8 cellular contexts compared by ENCODE assay signal in genomic region chr18:9474983-9475642, GRCh38. TPM values are rescaled to one million over a fixed set of nuclear protein-coding genes. Genes with fewer than 3 reads are reported as not detected.
DNase-seq lines count a peak whose midpoint lies in the region; ATAC-seq and TF ChIP-seq lines count a peak whose summit lies in the region.

Gene RALBP1 (plus strand): TSS chr18:9475513. CDS start chr18:9513046, 37,533 bp downstream.

- peak within 1 kb of the TSS; percentile 88 for H2AFZ ChIP-seq in smooth muscle cell (ENCODE audit: low read depth)

- ATAC-seq in GM18909 (IDR thresholded peaks at IDR 0.05; ENCODE audit: poor library complexity, unreplicated experiment) (peak; percentile 90), HG03175 (IDR thresholded peaks at IDR 0.05; ENCODE audit: unreplicated experiment) (peak; percentile 92), activated B cell treated with CpG ODN at 0.5 μM for 24 hours (ENCODE audit: low read depth) (peak; percentile 98)

- H3K79me2 ChIP-seq in smooth muscle cell (ENCODE audit: low read depth): peaks cover 46% of the 10 kb centered on the region

- peaks cover 25% of the 10 kb centered on the region for H3K4me1 Mint-ChIP-seq in activated B cell treated with CpG ODN at 0.5 μM for 24 hours

- H3K27ac ChIP-seq in caudate nucleus (ENCODE audit: low read depth, low read length): peak within 1 kb of the TSS; percentile 97
- peak within 1 kb of the TSS; percentile 82 for H3K27ac ChIP-seq in smooth muscle cell (ENCODE audit: low read depth)

- H3K4me3 Mint-ChIP-seq in activated B cell treated with CpG ODN at 0.5 μM for 24 hours: peak within 1 kb of the TSS; percentile 97

- 1% methylated on average over 50 of the region's 69 CpGs for WGBS in smooth muscle cell (ENCODE audit: low lambda C conversion rate)

- POLR2A ChIA-PET in activated B cell treated with CpG ODN at 0.5 μM for 24 hours (lab: Charles Lee): interaction anchor here (1.4 kb wide), 1 partner anchor 141 kb away, joined by 6 read pairs; the partner anchor contains the start of gene TWSG1

- CTCF ChIA-PET in activated B cell treated with CpG ODN at 0.5 μM for 24 hours (lab: Charles Lee): no interaction called here

- DNase-seq in AG08395 (ENCODE audit: low spot score): peak; percentile 99
- DNase-seq in NCI-H2227 treated with DMSO at 0.1 percent for 48 hours (lab: John Stamatoyannopoulos, UW): peak; percentile 99
- peak; percentile 94 for DNase-seq in activated B cell treated with CpG ODN at 0.5 μM for 24 hours
- DNase-seq in caudate nucleus (lab: John Stamatoyannopoulos, UW): peak; percentile 86 to 100 (median 99)
- peak; percentile 98 for DNase-seq in iPS-NIHi7 (ENCODE audit: extremely low spot score)
- DNase-seq in smooth muscle cell (lab: John Stamatoyannopoulos, UW; ENCODE audit: unreplicated experiment): peak; percentile 97

- H3K27me3 ChIP-seq in smooth muscle cell (ENCODE audit: low read depth): no peaks in the 10 kb centered on the region

- H3K4me3 ChIP-seq in smooth muscle cell: peak within 1 kb of the TSS; percentile 72

- H3K4me1 ChIP-seq in smooth muscle cell (ENCODE audit: low read depth): peaks cover 9% of the 10 kb centered on the region

- H3K36me3 ChIP-seq in smooth muscle cell (ENCODE audit: low read depth): no peaks in the 10 kb centered on the region

- H3K36me3 Mint-ChIP-seq in activated B cell treated with CpG ODN at 0.5 μM for 24 hours (ENCODE audit: low read depth): peaks cover 20% of the 10 kb centered on the region

- H3K4me2 ChIP-seq in smooth muscle cell: peak within 1 kb of the TSS; percentile 98

- H4K20me1 ChIP-seq in smooth muscle cell (ENCODE audit: low read depth): peaks cover 18% of the 10 kb centered on the region

- H3K9me3 Mint-ChIP-seq in activated B cell treated with CpG ODN at 0.5 μM for 24 hours: peaks cover under 1% of the 10 kb centered on the region

- H3K27ac Mint-ChIP-seq in activated B cell treated with CpG ODN at 0.5 μM for 24 hours: peak within 1 kb of the TSS; percentile 91

- H3K9me3 ChIP-seq in smooth muscle cell (replicated peaks; ENCODE audit: low read depth): no peaks in the 10 kb centered on the region

- intact Hi-C loops in activated B cell treated with CpG ODN at 0.5 μM for 24 hours (cut with micrococcal nuclease): loop anchor here (1.0 to 5.0 kb wide), 12 partner anchors 70 to 1051 kb away; partner anchors contain the start of genes ANKRD12, MTCL1, NAPG and NDUFV2

- no peaks in the 10 kb centered on the region for H3F3A ChIP-seq in smooth muscle cell (ENCODE audit: low read depth)

- peak within 1 kb of the TSS; percentile 89 for H3K9ac ChIP-seq in smooth muscle cell (ENCODE audit: low read depth)

- TF ChIP-seq CTCF in activated B cell treated with CpG ODN at 0.5 μM for 24 hours (IDR thresholded peaks at IDR 0.05) (no peak), smooth muscle cell (IDR thresholded peaks at IDR 0.05; ENCODE audit: borderline replicate concordance, insufficient read depth, poor library complexity, severe bottlenecking) (no peak)

- peaks cover 8% of the 10 kb centered on the region for H3K27me3 Mint-ChIP-seq in activated B cell treated with CpG ODN at 0.5 μM for 24 hours

RNA-seq across cellular contexts. Expression of gene RALBP1, which starts in this region (rescaled TPM):
- total RNA-seq in activated B cell treated with CpG ODN at 0.5 μM for 24 hours (31.9 and 32.7 TPM in 2 replicates), smooth muscle cell (33.6 and 42.9 TPM in 2 replicates)
- 33.3 and 40.9 TPM in 2 replicates for polyA plus RNA-seq in smooth muscle cell

Comparison
In these comparisons a context has a peak if more than half of its experiments do, and no peak if none do; other contexts are left out.
1. Peak in every context shown above with its lines: DNase-seq, ATAC-seq, H3K4me3 ChIP-seq and H3K27ac ChIP-seq.